ENCODE assay signal across 8 cellular contexts in the genomic region with DNA sequence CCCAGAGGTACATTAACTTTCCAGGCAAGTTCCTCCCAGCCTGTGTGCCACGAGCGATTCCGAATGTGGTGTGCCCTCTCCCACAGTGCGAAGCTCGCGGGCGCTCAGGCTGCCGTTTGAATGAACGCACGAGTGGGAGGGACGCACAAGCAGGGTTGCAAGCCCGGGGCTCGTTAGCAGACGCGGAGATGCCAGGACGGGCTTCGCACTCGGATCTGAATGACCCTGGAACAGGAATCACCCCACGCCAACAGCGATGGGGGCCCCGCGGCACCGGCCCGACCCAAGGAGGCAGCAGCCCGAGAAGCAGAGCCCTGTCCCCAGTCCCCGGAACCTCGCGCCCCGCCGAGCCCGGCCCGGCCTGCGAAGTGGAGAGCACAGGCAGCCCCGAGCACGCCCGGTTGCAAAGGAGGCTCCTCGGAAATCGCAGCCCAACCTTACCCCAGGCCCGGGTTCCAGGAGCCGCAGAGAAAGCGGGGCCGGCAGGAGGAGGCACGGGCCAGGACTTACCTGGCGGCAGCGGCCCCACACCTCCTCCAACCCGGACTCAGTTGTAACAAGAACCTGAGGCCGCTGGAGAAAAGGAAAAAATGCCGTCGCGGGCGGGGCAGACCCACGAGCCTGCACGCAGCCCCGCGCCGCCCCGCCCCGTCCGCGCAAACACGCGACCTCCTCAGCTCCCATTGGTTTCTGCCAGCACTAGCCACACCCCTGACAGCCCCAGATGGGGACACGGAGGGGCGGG. TPM values are rescaled to one million over a fixed set of nuclear protein-coding genes. Genes with fewer than 3 reads are reported as not detected.
DNase-seq lines count a peak whose midpoint lies in the region; ATAC-seq and TF ChIP-seq lines count a peak whose summit lies in the region.

A gene with protein sequence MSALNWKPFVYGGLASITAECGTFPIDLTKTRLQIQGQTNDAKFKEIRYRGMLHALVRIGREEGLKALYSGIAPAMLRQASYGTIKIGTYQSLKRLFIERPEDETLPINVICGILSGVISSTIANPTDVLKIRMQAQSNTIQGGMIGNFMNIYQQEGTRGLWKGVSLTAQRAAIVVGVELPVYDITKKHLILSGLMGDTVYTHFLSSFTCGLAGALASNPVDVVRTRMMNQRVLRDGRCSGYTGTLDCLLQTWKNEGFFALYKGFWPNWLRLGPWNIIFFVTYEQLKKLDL (minus strand): TSS at position 584 of the 745 bp plus-strand sequence. CDS start 6,948 bp downstream, outside the sequence.

- H3K27ac ChIP-seq in H9 (ENCODE audit: insufficient read length, low read depth, low read length) (no peak within 1 kb of the TSS), MM.1S (ENCODE audit: low read length) (peak within 1 kb of the TSS; percentile 59; the same call in 1 of the 2 replicates), gastroesophageal sphincter (peak within 1 kb of the TSS; percentile 55 to 92 (median 88)), neutrophil (peak within 1 kb of the TSS; percentile 85), substantia nigra (ENCODE audit: low read depth, low read length, poor library complexity, severe bottlenecking) (peak within 1 kb of the TSS; percentile 37)

- H3K36me3 Mint-ChIP-seq in H9 (ENCODE audit: insufficient read depth in 1 of 3, low read depth in 3 of 3): no peaks in the 10 kb centered on the region; a peak in 1 of 7 replicates
- no peaks in the 10 kb centered on the region for H3K36me3 Mint-ChIP-seq in activated naive CD4-positive, alpha-beta T cell treated with anti-CD3 and anti-CD28 coated beads for 36 hours (ENCODE audit: low read depth)

- H2BK5ac ChIP-seq in H9 (ENCODE audit: insufficient read length, low read length): no peak within 1 kb of the TSS

- H3K4me3 ChIP-seq in MM.1S (ENCODE audit: low read length) (peak within 1 kb of the TSS; percentile 66), gastroesophageal sphincter (peak within 1 kb of the TSS; percentile 46 to 71), neutrophil (ENCODE audit: low read depth in 1 of 2, low read length in 1 of 2) (peak within 1 kb of the TSS; percentile 70 to 78)

- H3K9me2 ChIP-seq in MM.1S (replicated peaks; ENCODE audit: insufficient read depth, low read length): no peaks in the 10 kb centered on the region

- peak; percentile 98 for ATAC-seq in gastroesophageal sphincter

- H4K20me1 ChIP-seq in H9 (ENCODE audit: control insufficient read depth, insufficient read depth, insufficient read length): no peaks in the 10 kb centered on the region
- H4K20me1 ChIP-seq in MM.1S (ENCODE audit: insufficient read depth, low read length): no peaks in the 10 kb centered on the region

- H3K4me1 ChIP-seq in H9 (ENCODE audit: insufficient read depth, low read length) (no peaks in the 10 kb centered on the region), MM.1S (ENCODE audit: low read length) (no peaks in the 10 kb centered on the region), gastroesophageal sphincter (peaks cover 0 to 39% (median 10%) of the 10 kb centered on the region in 3 donors), neutrophil (ENCODE audit: control insufficient read depth in 1 of 2, insufficient read depth in 1 of 2, low read depth in 1 of 2, low read length in 1 of 2) (peaks cover 19 to 39% of the 10 kb centered on the region in 2 experiments)

- WGBS in H9 (ENCODE audit: extremely low coverage, insufficient read length, low lambda C conversion rate): no CpG with 5 or more reads among the region's 64 CpGs
- 0% methylated on average over 3 of the region's 64 CpGs for WGBS in gastroesophageal sphincter (ENCODE audit: low coverage in 1 of 2), 2 donors

- peak within 1 kb of the TSS; percentile 31; the same call in 1 of the 2 replicates for H3K14ac ChIP-seq in H9 (ENCODE audit: insufficient read depth, low read length)

- H2AK5ac ChIP-seq in H9 (ENCODE audit: insufficient read length, low read length): no peak within 1 kb of the TSS

- H2BK120ac ChIP-seq in H9 (ENCODE audit: low read depth, low read length, poor library complexity, severe bottlenecking): no peak within 1 kb of the TSS

- H2BK15ac ChIP-seq in H9 (ENCODE audit: low read depth, low read length): no peak within 1 kb of the TSS; the same call in 1 of the 2 replicates

- TF ChIP-seq CTCF in H9 (conservative IDR thresholded peaks at IDR 0.05): no peak
- TF ChIP-seq CTCF in MM.1S (IDR thresholded peaks at IDR 0.05; ENCODE audit: low read length): no peak
- TF ChIP-seq CTCF in gastroesophageal sphincter (IDR thresholded peaks at IDR 0.05): peak in 1 of 4 experiments; percentile 5
- TF ChIP-seq CTCF in neutrophil (IDR thresholded peaks at IDR 0.05): no peak

- H3K27me3 Mint-ChIP-seq in H9 (ENCODE audit: low read depth): peaks cover 15% of the 10 kb centered on the region
- no peaks in the 10 kb centered on the region for H3K27me3 Mint-ChIP-seq in activated naive CD4-positive, alpha-beta T cell treated with anti-CD3 and anti-CD28 coated beads for 36 hours (ENCODE audit: low read depth)

- no peak within 1 kb of the TSS for H2BK20ac ChIP-seq in H9 (ENCODE audit: low read depth, low read length, poor library complexity, severe bottlenecking)

- H3K4me2 ChIP-seq in H9 (ENCODE audit: insufficient read depth, insufficient read length, low read length) (peak within 1 kb of the TSS; percentile 98), MM.1S (ENCODE audit: low read depth, low read length) (peak within 1 kb of the TSS; percentile 85)

- H3K9me3 Mint-ChIP-seq in H9: 0 out of 5 replicates have a peak, but pooled peaks cover 0 to 2% of the 10 kb centered on the region in 2 experiments
- no peaks in the 10 kb centered on the region for H3K9me3 Mint-ChIP-seq in activated naive CD4-positive, alpha-beta T cell treated with anti-CD3 and anti-CD28 coated beads for 36 hours

- peaks cover 7% of the 10 kb centered on the region for H3F3A ChIP-seq in MM.1S (ENCODE audit: insufficient read depth, low read length)

- H3K9ac ChIP-seq in H9 (ENCODE audit: extremely low read depth, insufficient read length, low read length) (peak within 1 kb of the TSS; percentile 46), MM.1S (ENCODE audit: low read length) (peak within 1 kb of the TSS; percentile 46; the same call in 1 of the 2 replicates)

- H3K23ac ChIP-seq in H9 (ENCODE audit: insufficient read length, low read depth, low read length): no peak within 1 kb of the TSS

- H2AFZ ChIP-seq in H9 (ENCODE audit: low read length) (peak within 1 kb of the TSS; percentile 18), MM.1S (ENCODE audit: low read length) (peak within 1 kb of the TSS; percentile 71)

- no peak for TF ChIP-seq EP300 in gastroesophageal sphincter (IDR thresholded peaks at IDR 0.05)

- no peaks in the 10 kb centered on the region for H3K9me3 ChIP-seq in H9 (ENCODE audit: control insufficient read depth, low read depth, low read length)
- no peaks in the 10 kb centered on the region for H3K9me3 ChIP-seq in MM.1S (replicated peaks; ENCODE audit: insufficient read depth, low read length)
- H3K9me3 ChIP-seq in gastroesophageal sphincter: no peaks in the 10 kb centered on the region
- H3K9me3 ChIP-seq in neutrophil: no peaks in the 10 kb centered on the region

- H3K79me2 ChIP-seq in H9 (ENCODE audit: insufficient read depth, low read length): 0 out of 2 replicates have a peak, but pooled peaks cover 1% of the 10 kb centered on the region
- H3K79me2 ChIP-seq in MM.1S (ENCODE audit: low read length): no peaks in the 10 kb centered on the region

- H3K27me3 ChIP-seq in H9 (ENCODE audit: insufficient read depth, low read length) (no peaks in the 10 kb centered on the region), MM.1S (replicated peaks; ENCODE audit: insufficient read depth, low read length) (no peaks in the 10 kb centered on the region), gastroesophageal sphincter (no peaks in the 10 kb centered on the region), neutrophil (no peaks in the 10 kb centered on the region)

- in situ Hi-C loops in G401 (cut with HindIII; ENCODE audit: low sequenced_read_pairs): no loop called here

- H3T11ph ChIP-seq in H9 (ENCODE audit: low read length): no peak within 1 kb of the TSS

- H3K36me3 ChIP-seq in MM.1S (replicated peaks; ENCODE audit: insufficient read depth, low read length) (no peaks in the 10 kb centered on the region), gastroesophageal sphincter (no peaks in the 10 kb centered on the region), neutrophil (no peaks in the 10 kb centered on the region)

- no peak within 1 kb of the TSS for H3K56ac ChIP-seq in H9 (ENCODE audit: insufficient read length, low read depth, low read length)

- H4K91ac ChIP-seq in H9 (ENCODE audit: insufficient read length, low read depth, low read length): no peak within 1 kb of the TSS

- H3K4ac ChIP-seq in H9 (ENCODE audit: low read depth, low read length): no peak within 1 kb of the TSS

- no peak within 1 kb of the TSS for H4K8ac ChIP-seq in H9 (replicated peaks; ENCODE audit: insufficient read length, low read depth, low read length)

- peak within 1 kb of the TSS; percentile 69 to 88 (median 84); a peak in 4 of 7 replicates for H3K27ac Mint-ChIP-seq in H9
- H3K27ac Mint-ChIP-seq in activated naive CD4-positive, alpha-beta T cell treated with anti-CD3 and anti-CD28 coated beads for 36 hours: peak within 1 kb of the TSS; percentile 92

- peaks cover 4 to 14% of the 10 kb centered on the region in 2 experiments for H3K4me1 Mint-ChIP-seq in H9
- peaks cover 24% of the 10 kb centered on the region for H3K4me1 Mint-ChIP-seq in activated naive CD4-positive, alpha-beta T cell treated with anti-CD3 and anti-CD28 coated beads for 36 hours (ENCODE audit: low read depth)

- peaks cover 9% of the 10 kb centered on the region for H3K23me2 ChIP-seq in H9 (ENCODE audit: insufficient read length, low read depth, low read length, poor library complexity, severe bottlenecking)

- no peak within 1 kb of the TSS for H2BK12ac ChIP-seq in H9 (ENCODE audit: insufficient read length, low read depth, low read length)

- no peak within 1 kb of the TSS for H4K5ac ChIP-seq in H9 (ENCODE audit: insufficient read length, low read depth, low read length)

- intact Hi-C loops in activated naive CD4-positive, alpha-beta T cell treated with anti-CD3 and anti-CD28 coated beads for 36 hours (cut with micrococcal nuclease): loop anchor here (1.0 to 5.0 kb wide), 5 partner anchors 22 to 841 kb away; a partner anchor contains a TSS

- CTCF ChIA-PET in activated naive CD4-positive, alpha-beta T cell treated with anti-CD3 and anti-CD28 coated beads for 36 hours (lab: Charles Lee): interaction anchor here (0.6 to 4.7 kb wide), 8 partner anchors 11 to 92 kb away, joined by 3 to 23 read pairs (median 3); no protein-coding TSS in a partner anchor

- H3K79me1 ChIP-seq in H9 (ENCODE audit: insufficient read depth, low read depth, low read length, poor library complexity, severe bottlenecking): peaks cover 4% of the 10 kb centered on the region

- H3K4me3 Mint-ChIP-seq in H9: peak within 1 kb of the TSS; percentile 72 to 90
- peak within 1 kb of the TSS; percentile 94 for H3K4me3 Mint-ChIP-seq in activated naive CD4-positive, alpha-beta T cell treated with anti-CD3 and anti-CD28 coated beads for 36 hours

- TF ChIP-seq POLR2A in gastroesophageal sphincter (IDR thresholded peaks at IDR 0.05): peak; percentile 37 to 46

- no peak within 1 kb of the TSS for H3K18ac ChIP-seq in H9 (ENCODE audit: insufficient read length, low read depth, low read length)

- DNase-seq in G401 (ENCODE audit: low spot score): peak; percentile 93
- DNase-seq in H9: peak; percentile 96
- DNase-seq in MM.1S: peak; percentile 70
- DNase-seq in SK-N-DZ (ENCODE audit: low spot score): peak; percentile 92
- DNase-seq in activated naive CD4-positive, alpha-beta T cell treated with anti-CD3 and anti-CD28 coated beads for 36 hours: peak; percentile 89
- DNase-seq in substantia nigra (lab: John Stamatoyannopoulos, UW): peak; percentile 28 to 93 (median 74)

RNA-seq across cellular contexts. Expression of the gene that starts here (rescaled TPM):
- total RNA-seq in G401 (2014; rRNA removed; shearing (Covaris generic)): 3.8 and 5.8 TPM in 2 replicates
- 5.4 and 6.3 TPM in 2 replicates for total RNA-seq in H9 (2021)
- 2.5 and 3.1 TPM in 2 replicates for polyA plus RNA-seq in SK-N-DZ (2014; cell fraction: cytosol; rRNA removed)
- polyA plus RNA-seq in SK-N-DZ (2014; cell fraction: nucleus; rRNA removed): 1.2 and 5.3 TPM in 2 replicates
- total RNA-seq in activated naive CD4-positive, alpha-beta T cell treated with anti-CD3 and anti-CD28 coated beads for 36 hours: 10 to 100 TPM; 13.6 to 15.1 TPM
- 10 to 100 TPM in 3 of 4 donors, 1 to 10 TPM in 1; 7.4 to 16.3 (median 13.1) TPM for total RNA-seq in gastroesophageal sphincter
